In the genomic region with DNA sequence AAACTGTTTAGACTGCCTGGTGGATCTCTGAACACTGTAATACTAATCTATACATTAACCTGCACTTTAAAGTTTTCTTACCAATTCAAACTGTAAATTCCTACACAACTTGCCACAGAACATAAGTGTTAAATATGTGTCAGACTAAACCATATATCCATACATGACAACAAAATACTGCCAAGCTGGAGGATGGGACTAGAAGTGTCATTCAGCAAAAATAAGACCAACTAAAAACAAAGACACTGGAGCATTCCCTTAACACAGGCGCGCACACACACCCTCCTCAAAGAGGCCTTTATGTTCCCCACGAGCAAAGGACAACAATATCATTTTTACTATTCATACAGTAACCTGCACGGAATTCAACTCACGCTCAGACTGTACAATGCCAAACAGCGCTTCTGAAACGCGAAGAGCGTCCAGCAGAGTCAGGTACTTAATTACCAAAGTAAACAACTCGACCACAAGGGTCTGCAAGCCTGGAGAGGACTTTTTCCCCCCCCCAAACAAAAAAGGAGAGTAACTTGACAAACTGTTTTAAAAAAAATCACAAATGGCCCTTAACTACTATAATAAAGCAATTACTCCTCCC, we compare ENCODE assay signal across 8 cellular contexts. TPM values are rescaled to one million over a fixed set of nuclear protein-coding genes. Genes with fewer than 3 reads are reported as not detected.
DNase-seq lines count a peak whose midpoint lies in the region; ATAC-seq and TF ChIP-seq lines count a peak whose summit lies in the region.

No MANE protein-coding gene starts in this region.

- peak overlapping the region; percentile 66 to 97 (median 82) for H3K4me3 ChIP-seq in gastrocnemius medialis

- H3K4me3 Mint-ChIP-seq in activated naive CD4-positive, alpha-beta T cell treated with anti-CD3 and anti-CD28 coated beads, Interleukin-2, amount 10 ng/mL, durations not matched to agents 7 days and 5 days: peak overlapping the region; percentile 85

- no peaks in the 10 kb centered on the region for H3K27me3 Mint-ChIP-seq in activated naive CD4-positive, alpha-beta T cell treated with anti-CD3 and anti-CD28 coated beads, Interleukin-2, amount 10 ng/mL, durations not matched to agents 7 days and 5 days

- CTCF ChIA-PET in activated naive CD4-positive, alpha-beta T cell treated with anti-CD3 and anti-CD28 coated beads, Interleukin-2, amount 10 ng/mL, durations not matched to agents 7 days and 5 days (lab: Charles Lee): interaction anchor here (0.8 to 1.1 kb wide), 2 partner anchors 10 to 265 kb away, joined by 3 read pairs; no protein-coding TSS in a partner anchor

- DNase-seq in activated naive CD4-positive, alpha-beta T cell treated with anti-CD3 and anti-CD28 coated beads, Interleukin-2, amount 10 ng/mL, durations not matched to agents 7 days and 5 days: no peak
- DNase-seq in activated naive CD4-positive, alpha-beta T cell treated with Interleukin-2 at 50 U/mL for 16 hours: no peak
- DNase-seq in SW480 (ENCODE audit: low spot score) (peak; percentile 32), foreskin keratinocyte (peak in 1 of 2 donors; percentile 13), gastrocnemius medialis (no peak)
- no peak for DNase-seq in stimulated activated CD8-positive, alpha-beta memory T cell treated with anti-CD3 and anti-CD28 coated beads, Interleukin-4, amount 100 ng/mL, for 48 hours
- DNase-seq in stimulated activated CD4-positive, alpha-beta T cell treated with anti-CD3 and anti-CD28 coated beads, Interleukin-2, amount 100 ng/mL, for 24 hours: no peak

- no peaks in the 10 kb centered on the region for H3K36me3 ChIP-seq in gastrocnemius medialis

- peaks cover 35% of the 10 kb centered on the region for H3K4me1 Mint-ChIP-seq in activated naive CD4-positive, alpha-beta T cell treated with anti-CD3 and anti-CD28 coated beads, Interleukin-2, amount 10 ng/mL, durations not matched to agents 7 days and 5 days

- intact Hi-C loops in gastrocnemius medialis (cut with DNase I; ENCODE audit: low total_unique reads): loop anchor here (2.0 to 5.0 kb wide), 2 partner anchors 16 to 187 kb away; a partner anchor contains a TSS

- ATAC-seq in foreskin keratinocyte (peak; percentile 4), gastrocnemius medialis (peak in 1 of 2 donors; percentile 48), HG03175 (IDR thresholded peaks at IDR 0.05; ENCODE audit: unreplicated experiment) (no peak)

- peaks cover 3% of the 10 kb centered on the region for H3K36me3 Mint-ChIP-seq in activated naive CD4-positive, alpha-beta T cell treated with anti-CD3 and anti-CD28 coated beads, Interleukin-2, amount 10 ng/mL, durations not matched to agents 7 days and 5 days

- no peaks in the 10 kb centered on the region for H3K9me3 Mint-ChIP-seq in activated naive CD4-positive, alpha-beta T cell treated with anti-CD3 and anti-CD28 coated beads, Interleukin-2, amount 10 ng/mL, durations not matched to agents 7 days and 5 days

- H3K27ac ChIP-seq in foreskin keratinocyte (peak overlapping the region; percentile 67), gastrocnemius medialis (peak overlapping the region; percentile 87 to 96 (median 95))

- H3K27me3 ChIP-seq in foreskin keratinocyte (no peaks in the 10 kb centered on the region), gastrocnemius medialis (no peaks in the 10 kb centered on the region)

- peak overlapping the region; percentile 83 for H3K27ac Mint-ChIP-seq in activated naive CD4-positive, alpha-beta T cell treated with anti-CD3 and anti-CD28 coated beads, Interleukin-2, amount 10 ng/mL, durations not matched to agents 7 days and 5 days

- H3K4me1 ChIP-seq in foreskin keratinocyte (peaks cover 12% of the 10 kb centered on the region), gastrocnemius medialis (peaks cover 33 to 41% of the 10 kb centered on the region in 2 donors)

- H3K9me3 ChIP-seq in gastrocnemius medialis: no peaks in the 10 kb centered on the region

- TF ChIP-seq POLR2A in gastrocnemius medialis (IDR thresholded peaks at IDR 0.05): no peak

- TF ChIP-seq CTCF in foreskin keratinocyte (conservative IDR thresholded peaks at IDR 0.05): no peak
- no peak for TF ChIP-seq CTCF in gastrocnemius medialis (IDR thresholded peaks at IDR 0.05 in 4 of 5, conservative IDR thresholded peaks at IDR 0.05 in 1 of 5)

- in situ Hi-C loops in gastrocnemius medialis (cut with MboI; ENCODE audit: low sequenced_read_pairs in 4 of 4): no loop called here

RNA-seq across cellular contexts. Expression of a gene that starts 1.1 kb away (rescaled TPM):
- 28.7 and 30.9 TPM in 2 replicates for total RNA-seq in foreskin keratinocyte
- polyA plus RNA-seq in foreskin keratinocyte: 7.6 and 9.0 TPM in 2 replicates
- total RNA-seq in gastrocnemius medialis: 100 to 1,000 TPM in 1 of 4 donors, 10 to 100 TPM in 3; 42.2 to 116 (median 54.4) TPM
